In the genomic region with DNA sequence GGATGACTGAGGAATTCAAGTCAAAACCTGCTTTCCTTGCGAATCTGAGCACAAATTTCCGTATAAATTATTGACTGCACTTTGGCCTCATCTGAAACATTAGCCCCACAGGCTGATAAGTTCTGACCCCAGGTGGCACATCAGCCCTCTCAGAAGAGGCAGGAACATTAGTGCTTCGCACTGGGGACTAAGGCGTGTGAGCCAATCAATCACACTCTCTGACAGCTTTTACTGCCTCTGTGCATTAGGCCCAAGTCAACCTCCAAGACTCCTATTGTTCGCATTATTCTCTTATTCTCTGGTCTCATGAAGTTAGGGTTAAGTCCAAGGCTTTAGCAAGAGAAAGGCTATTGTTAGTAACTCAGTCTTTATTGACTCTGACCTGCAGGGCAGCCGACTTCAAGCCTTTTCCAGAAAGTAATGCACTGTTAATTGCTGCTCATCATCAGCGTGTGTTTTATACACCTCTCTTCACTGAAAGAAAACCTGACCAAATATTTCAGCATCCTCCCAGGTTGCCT, we compare ENCODE assay signal across 9 cellular contexts.
DNase-seq lines count a peak whose midpoint lies in the region; ATAC-seq and TF ChIP-seq lines count a peak whose summit lies in the region.
"Had no signal": no experiment of that assay in that cellular context is flagged by ENCODE, and none has a peak within 500 bp of the region (broad histone marks: within the 10 kb centered on the region; RNA-seq: fewer than 3 reads in every experiment).

No MANE protein-coding gene starts in this region.

- H3K36me3 ChIP-seq in SJCRH30: no peaks in the 10 kb centered on the region

- peaks cover 74% of the 10 kb centered on the region for H3K4me1 Mint-ChIP-seq in type B pancreatic cell (ENCODE audit: unreplicated experiment)
- H3K4me1 Mint-ChIP-seq: activated naive CD8-positive, alpha-beta T cell treated with anti-CD3 and anti-CD28 coated beads for 36 hours had no signal

- TF ChIP-seq CTCF in type B pancreatic cell (conservative IDR thresholded peaks at IDR 0.05): no peak

- peaks cover 64% of the 10 kb centered on the region for H3K4me1 ChIP-seq in SJCRH30

- peak overlapping the region; percentile 76 for H3K4me3 Mint-ChIP-seq in type B pancreatic cell
- H3K4me3 Mint-ChIP-seq: activated naive CD8-positive, alpha-beta T cell treated with anti-CD3 and anti-CD28 coated beads for 36 hours had no signal

- no peaks in the 10 kb centered on the region for H3K9me3 ChIP-seq in SJCRH30 (replicated peaks)

- H3K9me3 Mint-ChIP-seq in type B pancreatic cell: no peaks in the 10 kb centered on the region
- H3K9me3 Mint-ChIP-seq: activated naive CD8-positive, alpha-beta T cell treated with anti-CD3 and anti-CD28 coated beads for 36 hours had no signal

- H3K27me3 ChIP-seq in SJCRH30: no peaks in the 10 kb centered on the region

- H3K4me3 ChIP-seq in SJCRH30: peak overlapping the region; percentile 42

- DNase-seq in NCI-H2171 treated with DMSO at 0.1 percent for 48 hours (lab: John Stamatoyannopoulos, UW) (peak; percentile 30), NCI-H2171 (lab: John Stamatoyannopoulos, UW) (no peak), SJCRH30 (peak in 1 of 2 experiments; percentile 50), kidney glomerular epithelial cell (lab: John Stamatoyannopoulos, UW) (peak; percentile 46), type B pancreatic cell (ENCODE audit: extremely low spot score, unreplicated experiment) (no peak)
- DNase-seq: activated naive CD8-positive, alpha-beta T cell treated with anti-CD3 and anti-CD28 coated beads for 36 hours had no signal

- ATAC-seq in GM18502 (IDR thresholded peaks at IDR 0.05; ENCODE audit: poor library complexity, unreplicated experiment): no peak
- ATAC-seq in GM18873 (IDR thresholded peaks at IDR 0.05; ENCODE audit: low FRiP score, unreplicated experiment): no peak
- no peak for ATAC-seq in HG02885 (IDR thresholded peaks at IDR 0.05; ENCODE audit: poor library complexity, unreplicated experiment)

- peak overlapping the region; percentile 96 for H3K27ac ChIP-seq in SJCRH30

- no peaks in the 10 kb centered on the region for H3K27me3 Mint-ChIP-seq in type B pancreatic cell

- no peaks in the 10 kb centered on the region for H3K36me3 Mint-ChIP-seq in type B pancreatic cell
- H3K36me3 Mint-ChIP-seq: activated naive CD8-positive, alpha-beta T cell treated with anti-CD3 and anti-CD28 coated beads for 36 hours had no signal

- peak overlapping the region; percentile 88 for H3K27ac Mint-ChIP-seq in type B pancreatic cell
- H3K27ac Mint-ChIP-seq: activated naive CD8-positive, alpha-beta T cell treated with anti-CD3 and anti-CD28 coated beads for 36 hours had no signal

Comparison
In these comparisons a context has a peak if more than half of its experiments do, and no peak if none do; other contexts are left out.
1. DNase-seq: peak in NCI-H2171 treated with DMSO at 0.1 percent for 48 hours (single experiment) and kidney glomerular epithelial cell (single experiment); none in NCI-H2171 (single experiment) and type B pancreatic cell (single experiment).